In the genomic region with DNA sequence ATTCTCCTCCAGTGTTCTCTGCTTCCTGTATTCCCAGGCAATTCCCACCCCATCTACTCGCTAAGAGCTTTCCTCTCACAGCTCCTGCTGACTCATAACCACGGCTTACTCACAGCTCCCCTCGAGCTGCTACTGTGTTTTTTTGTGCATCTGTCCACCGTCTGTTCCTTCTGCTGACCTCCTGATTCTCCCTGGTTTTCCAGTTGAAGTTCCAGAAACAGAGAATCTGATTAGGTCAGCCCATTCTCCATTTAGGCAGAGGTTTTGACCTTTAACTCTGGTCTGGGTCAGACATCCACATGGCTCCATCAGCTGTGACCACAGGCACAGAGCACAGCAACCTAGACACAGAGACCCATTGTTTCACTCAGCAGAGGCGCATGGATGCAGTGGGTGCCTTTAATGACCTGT, we compare ENCODE assay signal across 11 cellular contexts. TPM values are rescaled to one million over a fixed set of nuclear protein-coding genes. Genes with fewer than 3 reads are reported as not detected.
DNase-seq lines count a peak whose midpoint lies in the region; ATAC-seq, FAIRE-seq and TF ChIP-seq lines count a peak whose summit lies in the region.
"Had no signal": no experiment of that assay in that cellular context is flagged by ENCODE, and none has a peak within 500 bp of the region (broad histone marks: within the 10 kb centered on the region; RNA-seq: fewer than 3 reads in every experiment).

No MANE protein-coding gene starts in this region.

- H3K36me3 ChIP-seq in heart left ventricle (no peaks in the 10 kb centered on the region), SK-N-SH (replicated peaks in 1 of 2; ENCODE audit: control insufficient read depth in 1 of 2, insufficient read depth in 2 of 2, low read length in 1 of 2) (no peaks in the 10 kb centered on the region)

- peak in 1 of 5 donors; percentile 48 for DNase-seq in heart left ventricle
- DNase-seq in Right ventricle myocardium inferior (ENCODE audit: missing footprints), result no peak
- no peak for DNase-seq in SK-N-SH
- peak; percentile 92 for DNase-seq in fibroblast of villous mesenchyme (ENCODE audit: low read depth)
- DNase-seq in urothelium cell line (ENCODE audit: low spot score), result peak; percentile 79
- DNase-seq in GM19238 (ENCODE audit: insufficient read length, low spot score), result no peak
- DNase-seq: activated gamma-delta T cell, NCI-H1694 had no signal

- TF ChIP-seq RAD21 in SK-N-SH (IDR thresholded peaks at IDR 0.05; ENCODE audit: low read length), result no peak

- peaks cover 5% of the 10 kb centered on the region for H3F3A ChIP-seq in SK-N-SH (replicated peaks; ENCODE audit: insufficient read depth)

- TF ChIP-seq POLR2A in heart left ventricle (IDR thresholded peaks at IDR 0.05), result no peak

- H3K9me3 ChIP-seq in heart left ventricle (no peaks in the 10 kb centered on the region), SK-N-SH (no peaks in the 10 kb centered on the region)

- H3K79me2 ChIP-seq in SK-N-SH (ENCODE audit: insufficient read depth), result no peaks in the 10 kb centered on the region

- peak in 1 of 2 experiments; percentile 47; a peak in 1 of 4 replicates for TF ChIP-seq EP300 in SK-N-SH (IDR thresholded peaks at IDR 0.05; ENCODE audit: borderline replicate concordance in 1 of 2, low read depth in 1 of 2, low read length in 1 of 2)

- WGBS in heart left ventricle, 4 donors, result 57 to 69% (median 65%) methylated on average over 5 of the region's 5 CpGs
- 21% methylated on average over 5 of the region's 5 CpGs for WGBS in SK-N-SH (ENCODE audit: low lambda C conversion rate)

- CTCF ChIA-PET in SK-N-SH (lab: Yijun Ruan, JAX), result no interaction called here

- H3K27ac ChIP-seq in heart left ventricle, result no peak overlapping the region
- peak overlapping the region in 1 of 2 experiments; percentile 46; a peak in 1 of 4 replicates for H3K27ac ChIP-seq in SK-N-SH (ENCODE audit: low read depth in 2 of 2, low read length in 1 of 2)

- intact Hi-C loops in heart left ventricle (cut with DNase I), result loop anchor here in 1 of 10 donors (10.0 kb wide), 1 partner anchor 464 kb away; no protein-coding TSS in a partner anchor
- intact Hi-C loops in Right ventricle myocardium inferior (cut with DNase I), result no loop called here

- POLR2A ChIA-PET in SK-N-SH (lab: Yijun Ruan, JAX), result no interaction called here

- FAIRE-seq in urothelium cell line (lab: Jason Lieb, UNC), result no peak
- FAIRE-seq: frontal cortex had no signal

- H3K4me1 ChIP-seq in heart left ventricle (peaks cover 0 to 7% (median 5%) of the 10 kb centered on the region in 12 donors), SK-N-SH (ENCODE audit: control insufficient read depth in 1 of 2, insufficient read depth in 2 of 2, low read depth in 1 of 2, low read length in 1 of 2) (peaks cover 0 to 16% of the 10 kb centered on the region in 2 experiments; a peak in 1 of 4 replicates)

- 0 out of 2 replicates have a peak overlapping the region, but pooled peaks have one; percentile 6 for H3K4me2 ChIP-seq in SK-N-SH

- TF ChIP-seq CTCF in heart left ventricle (IDR thresholded peaks at IDR 0.05), result no peak
- no peak for TF ChIP-seq CTCF in SK-N-SH (IDR thresholded peaks at IDR 0.05)
- no peak for TF ChIP-seq CTCF in fibroblast of villous mesenchyme (IDR thresholded peaks at IDR 0.05; ENCODE audit: insufficient read depth, low read depth, low read length)

- H2AFZ ChIP-seq in SK-N-SH (ENCODE audit: low read depth), result no peak overlapping the region

- H3K4me3 ChIP-seq in heart left ventricle, result no peak overlapping the region
- H3K4me3 ChIP-seq in SK-N-SH (ENCODE audit: low read depth in 2 of 2, low read length in 1 of 2), result no peak overlapping the region
- H3K4me3 ChIP-seq in fibroblast of villous mesenchyme (ENCODE audit: low read depth, low read length), result no peak overlapping the region

- no peaks in the 10 kb centered on the region for H4K20me1 ChIP-seq in SK-N-SH (ENCODE audit: insufficient read depth)

- peak; percentile 24 to 86 (median 60) for ATAC-seq in heart left ventricle
- no peak for ATAC-seq in Right ventricle myocardium inferior
- ATAC-seq in GM18511 (IDR thresholded peaks at IDR 0.05; ENCODE audit: unreplicated experiment), result no peak
- ATAC-seq in HG02642 (IDR thresholded peaks at IDR 0.05; ENCODE audit: poor library complexity, unreplicated experiment), result no peak

- H3K27me3 ChIP-seq in heart left ventricle, result no peaks in the 10 kb centered on the region
- no peaks in the 10 kb centered on the region for H3K27me3 ChIP-seq in SK-N-SH (ENCODE audit: insufficient read depth)

- no peaks in the 10 kb centered on the region for H3K9me2 ChIP-seq in SK-N-SH

- no peak overlapping the region for H3K9ac ChIP-seq in SK-N-SH

TF ChIP-seq in SK-N-SH, 30 proteins besides CTCF, POLR2A, EP300 and RAD21 (continues in another document):
- TF ChIP-seq YY1 (IDR thresholded peaks at IDR 0.05; ENCODE audit: low read depth) (no peak), EZH2phosphoT487 (IDR thresholded peaks at IDR 0.05; ENCODE audit: borderline replicate concordance, low read depth) (no peak), ELF1 (IDR thresholded peaks at IDR 0.05) (peak; percentile 60), RFX5 (IDR thresholded peaks at IDR 0.05; ENCODE audit: low read length) (no peak), RCOR1 (IDR thresholded peaks at IDR 0.05; ENCODE audit: low read length) (no peak), GABPA (IDR thresholded peaks at IDR 0.05; ENCODE audit: low read depth) (no peak), POLR2AphosphoS5 (IDR thresholded peaks at IDR 0.05; ENCODE audit: low read depth, low read length) (no peak), CHD2 (IDR thresholded peaks at IDR 0.05; ENCODE audit: low read length, partially characterized antibody) (no peak), TAF1 (IDR thresholded peaks at IDR 0.05; ENCODE audit: borderline replicate concordance, low read depth, low read length) (no peak), SIN3A (IDR thresholded peaks at IDR 0.05; ENCODE audit: borderline replicate concordance, low read depth, low read length) (no peak), MEF2A (IDR thresholded peaks at IDR 0.05; ENCODE audit: borderline replicate concordance, low read depth) (no peak)
- TF ChIP-seq, protein P1, sequence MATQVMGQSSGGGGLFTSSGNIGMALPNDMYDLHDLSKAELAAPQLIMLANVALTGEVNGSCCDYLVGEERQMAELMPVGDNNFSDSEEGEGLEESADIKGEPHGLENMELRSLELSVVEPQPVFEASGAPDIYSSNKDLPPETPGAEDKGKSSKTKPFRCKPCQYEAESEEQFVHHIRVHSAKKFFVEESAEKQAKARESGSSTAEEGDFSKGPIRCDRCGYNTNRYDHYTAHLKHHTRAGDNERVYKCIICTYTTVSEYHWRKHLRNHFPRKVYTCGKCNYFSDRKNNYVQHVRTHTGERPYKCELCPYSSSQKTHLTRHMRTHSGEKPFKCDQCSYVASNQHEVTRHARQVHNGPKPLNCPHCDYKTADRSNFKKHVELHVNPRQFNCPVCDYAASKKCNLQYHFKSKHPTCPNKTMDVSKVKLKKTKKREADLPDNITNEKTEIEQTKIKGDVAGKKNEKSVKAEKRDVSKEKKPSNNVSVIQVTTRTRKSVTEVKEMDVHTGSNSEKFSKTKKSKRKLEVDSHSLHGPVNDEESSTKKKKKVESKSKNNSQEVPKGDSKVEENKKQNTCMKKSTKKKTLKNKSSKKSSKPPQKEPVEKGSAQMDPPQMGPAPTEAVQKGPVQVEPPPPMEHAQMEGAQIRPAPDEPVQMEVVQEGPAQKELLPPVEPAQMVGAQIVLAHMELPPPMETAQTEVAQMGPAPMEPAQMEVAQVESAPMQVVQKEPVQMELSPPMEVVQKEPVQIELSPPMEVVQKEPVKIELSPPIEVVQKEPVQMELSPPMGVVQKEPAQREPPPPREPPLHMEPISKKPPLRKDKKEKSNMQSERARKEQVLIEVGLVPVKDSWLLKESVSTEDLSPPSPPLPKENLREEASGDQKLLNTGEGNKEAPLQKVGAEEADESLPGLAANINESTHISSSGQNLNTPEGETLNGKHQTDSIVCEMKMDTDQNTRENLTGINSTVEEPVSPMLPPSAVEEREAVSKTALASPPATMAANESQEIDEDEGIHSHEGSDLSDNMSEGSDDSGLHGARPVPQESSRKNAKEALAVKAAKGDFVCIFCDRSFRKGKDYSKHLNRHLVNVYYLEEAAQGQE (IDR thresholded peaks at IDR 0.05; ENCODE audit: low read depth, low read length), result 0 out of 2 replicates have a peak, but pooled peaks have one; percentile 33
- TF ChIP-seq, protein P2, sequence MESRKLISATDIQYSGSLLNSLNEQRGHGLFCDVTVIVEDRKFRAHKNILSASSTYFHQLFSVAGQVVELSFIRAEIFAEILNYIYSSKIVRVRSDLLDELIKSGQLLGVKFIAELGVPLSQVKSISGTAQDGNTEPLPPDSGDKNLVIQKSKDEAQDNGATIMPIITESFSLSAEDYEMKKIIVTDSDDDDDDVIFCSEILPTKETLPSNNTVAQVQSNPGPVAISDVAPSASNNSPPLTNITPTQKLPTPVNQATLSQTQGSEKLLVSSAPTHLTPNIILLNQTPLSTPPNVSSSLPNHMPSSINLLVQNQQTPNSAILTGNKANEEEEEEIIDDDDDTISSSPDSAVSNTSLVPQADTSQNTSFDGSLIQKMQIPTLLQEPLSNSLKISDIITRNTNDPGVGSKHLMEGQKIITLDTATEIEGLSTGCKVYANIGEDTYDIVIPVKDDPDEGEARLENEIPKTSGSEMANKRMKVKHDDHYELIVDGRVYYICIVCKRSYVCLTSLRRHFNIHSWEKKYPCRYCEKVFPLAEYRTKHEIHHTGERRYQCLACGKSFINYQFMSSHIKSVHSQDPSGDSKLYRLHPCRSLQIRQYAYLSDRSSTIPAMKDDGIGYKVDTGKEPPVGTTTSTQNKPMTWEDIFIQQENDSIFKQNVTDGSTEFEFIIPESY (IDR thresholded peaks at IDR 0.05; ENCODE audit: borderline replicate concordance, low read depth), result peak; percentile 29; the same call in 1 of the 2 replicates
- TF ChIP-seq, protein P3, sequence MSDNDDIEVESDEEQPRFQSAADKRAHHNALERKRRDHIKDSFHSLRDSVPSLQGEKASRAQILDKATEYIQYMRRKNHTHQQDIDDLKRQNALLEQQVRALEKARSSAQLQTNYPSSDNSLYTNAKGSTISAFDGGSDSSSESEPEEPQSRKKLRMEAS (IDR thresholded peaks at IDR 0.05; ENCODE audit: low read depth), result peak; percentile 63

RNA-seq across cellular contexts. Expression of a gene that starts 5.5 kb away (rescaled TPM):
- 10 to 100 TPM; 27.4 to 50.8 (median 37.2) TPM for total RNA-seq in heart left ventricle
- 10 to 100 TPM; 40.3 to 42.3 TPM for polyA plus RNA-seq in heart left ventricle
- total RNA-seq in Right ventricle myocardium inferior, result 41.5 TPM
- polyA plus RNA-seq in SK-N-SH (2012; rRNA removed), result 39.2 and 39.4 TPM in 2 replicates
- 56.0 and 63.8 TPM in 2 replicates for polyA plus RNA-seq in SK-N-SH (2012; cell fraction: cytosol; rRNA removed)
- 7.7 and 12.2 TPM in 2 replicates for polyA plus RNA-seq in SK-N-SH (2012; cell fraction: nucleus; rRNA removed)
- total RNA-seq in fibroblast of villous mesenchyme, result 23.3 and 24.2 TPM in 2 replicates

RNA-seq across cellular contexts. Expression of a gene that starts 45.7 kb away (rescaled TPM):
- 10 to 100 TPM in 2 of 9 donors, 1 to 10 TPM in 7; 2.1 to 20.7 (median 3.6) TPM for total RNA-seq in heart left ventricle
- polyA plus RNA-seq in heart left ventricle, result 1 to 10 TPM; 1.1 to 2.9 TPM
- total RNA-seq in Right ventricle myocardium inferior, result 3.9 TPM
- polyA plus RNA-seq in SK-N-SH (2012; rRNA removed), result 2.2 and 3.7 TPM in 2 replicates
- 3.8 and 4.1 TPM in 2 replicates for polyA plus RNA-seq in SK-N-SH (2012; cell fraction: cytosol; rRNA removed)
- polyA plus RNA-seq in SK-N-SH (2012; cell fraction: nucleus; rRNA removed), result 1.8 and 3.8 TPM in 2 replicates
- 6.0 and 10.3 TPM in 2 replicates for total RNA-seq in fibroblast of villous mesenchyme

Comparison
In these comparisons a context has a peak if more than half of its experiments do, and no peak if none do; other contexts are left out.
1. ATAC-seq: peak in heart left ventricle (4 of 4); none in Right ventricle myocardium inferior (single experiment), GM18511 (single experiment) and HG02642 (single experiment).
2. DNase-seq: peak in fibroblast of villous mesenchyme (single experiment) and urothelium cell line (single experiment); none in Right ventricle myocardium inferior (single experiment), SK-N-SH (single experiment) and GM19238 (single experiment).